In the genomic region with DNA sequence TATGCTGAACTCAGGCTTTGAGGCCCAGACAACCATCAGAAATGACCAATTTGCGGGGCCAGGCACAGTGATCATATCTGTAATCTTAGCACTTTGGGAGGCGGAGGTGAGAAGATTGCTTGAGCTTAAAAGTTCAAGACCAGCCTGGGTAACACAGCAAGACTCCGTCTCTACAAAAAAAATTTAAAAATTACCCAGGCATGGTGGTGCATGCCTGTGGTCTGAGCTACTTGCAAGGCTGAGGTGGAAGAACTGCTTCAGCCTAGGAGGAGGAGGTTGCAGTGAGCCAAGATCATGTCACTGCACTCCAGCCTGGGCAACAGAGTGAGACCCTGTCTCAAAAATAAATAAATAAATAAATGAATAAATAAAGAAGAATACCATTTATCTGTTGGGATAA, we compare ENCODE assay signal across 13 cellular contexts.
"Had no signal": no experiment of that assay in that cellular context is flagged by ENCODE, and none has a peak within 500 bp of the region (broad histone marks: within the 10 kb centered on the region; RNA-seq: fewer than 3 reads in every experiment).

No MANE protein-coding gene starts in this region.

- H3K9me3 ChIP-seq: tibial nerve had no signal

- DNase-seq: activated B cell treated with CpG ODN at 0.5 μM for 24 hours; activated effector memory CD4-positive, alpha-beta T cell treated with anti-CD3 and anti-CD28 coated beads, Interleukin-2, amount 50 U/mL, for 16 hours; activated T-cell treated with anti-CD3 and anti-CD28 coated beads, Interleukin-2, amount 50 U/mL, for 24 hours; amygdala; left cardiac atrium; SHP77 treated with DMSO at 0.1 percent for 48 hours; stimulated activated CD4-positive, alpha-beta T cell treated with anti-CD3 and anti-CD28 coated beads, Interleukin-1b, Interleukin-23, amount 100 ng/mL, for 48 hours; T-helper 17 cell had no signal

- H3K4me3 ChIP-seq: hepatocyte, tibial nerve had no signal

- H3K36me3 ChIP-seq: tibial nerve had no signal

- H3K27ac ChIP-seq: parathyroid adenoma had no signal

- ATAC-seq: activated naive CD4-positive, alpha-beta T cell treated with anti-CD3 and anti-CD28 coated beads, Interleukin-2, amount 50 U/mL, for 72 hours; left cardiac atrium; stimulated activated memory B cell treated with anti-CD40 and anti-IgM and Interleukin-4, amounts not matched to agents 10 μg/mL and 1 μg/mL and 100 μg/mL, for 72 hours; T-helper 17 cell had no signal

- H3K27me3 ChIP-seq: hepatocyte, tibial nerve had no signal
